In genomic region chr19:43488179-43488578, GRCh38 we compare ENCODE assay signal across 27 cellular contexts. TPM values are rescaled to one million over a fixed set of nuclear protein-coding genes. Genes with fewer than 3 reads are reported as not detected.
"Had no signal": no experiment of that assay in that cellular context is flagged by ENCODE, and none has a peak within 500 bp of the region (broad histone marks: within the 10 kb centered on the region; RNA-seq: fewer than 3 reads in every experiment).

No MANE protein-coding gene starts in this region.

- H3K27me3 ChIP-seq: colonic mucosa, dorsolateral prefrontal cortex, esophagus muscularis mucosa, foreskin keratinocyte, gastroesophageal sphincter, heart left ventricle, hepatocyte, left lung had no signal

- H3K27ac Mint-ChIP-seq: mesothelial cell of epicardium had no signal

- ATAC-seq: foreskin keratinocyte, gastroesophageal sphincter, heart left ventricle, left cardiac atrium, left lung, left ventricle myocardium superior, lower lobe of right lung had no signal

- H3K4me2 ChIP-seq: hepatocyte had no signal

- H3K9me3 Mint-ChIP-seq: immature natural killer cell, mesothelial cell of epicardium, naive B cell had no signal

- DNase-seq: colonic mucosa; cortex of kidney; dermis blood vessel endothelial cell; dorsolateral prefrontal cortex; effector CD4-positive, alpha-beta T cell; effector memory CD4-positive, alpha-beta T cell; foreskin keratinocyte; heart left ventricle; hypothalamus; immature natural killer cell; islet precursor cell; left cardiac atrium; left lung; left ventricle myocardium superior; lower lobe of right lung; mesenchymal stem cell; mucosa of descending colon had no signal

- H3K27me3 Mint-ChIP-seq: naive B cell had no signal

- FAIRE-seq: endothelial cell of umbilical vein, frontal cortex had no signal

- H3K27ac ChIP-seq: colonic mucosa, esophagus muscularis mucosa, foreskin keratinocyte, gastroesophageal sphincter, hepatocyte, left lung, lower lobe of right lung had no signal

- H3K4me1 ChIP-seq: colonic mucosa, esophagus muscularis mucosa, foreskin keratinocyte, gastroesophageal sphincter, heart left ventricle, lower lobe of right lung had no signal

- H3K9me3 ChIP-seq: colonic mucosa, esophagus muscularis mucosa, gastroesophageal sphincter, heart left ventricle, left lung, lower lobe of right lung, mucosa of descending colon had no signal

- H3K4me3 ChIP-seq: colonic mucosa, dorsolateral prefrontal cortex, esophagus muscularis mucosa, gastroesophageal sphincter, heart left ventricle, hepatocyte, left lung, lower lobe of right lung, mucosa of descending colon had no signal

- H3K36me3 Mint-ChIP-seq: naive B cell had no signal

- H3K36me3 ChIP-seq: colonic mucosa, left lung, lower lobe of right lung had no signal

- H3K4me1 Mint-ChIP-seq: immature natural killer cell, mesothelial cell of epicardium had no signal

- H3K4me3 Mint-ChIP-seq: immature natural killer cell, mesothelial cell of epicardium had no signal

RNA-seq across cellular contexts. Expression of gene LYPD3, which starts 22.8 kb away (rescaled TPM):
- total RNA-seq: endothelial cell of umbilical vein had no signal

RNA-seq across cellular contexts. Expression of gene ZNF575, which starts 44.8 kb away (rescaled TPM):
- total RNA-seq: dermis blood vessel endothelial cell, epithelial cell of proximal tubule, hepatocyte, kidney epithelial cell, myocyte had no signal
